Comparison of ENCODE assay signal across 1 cellular context in the genomic region with DNA sequence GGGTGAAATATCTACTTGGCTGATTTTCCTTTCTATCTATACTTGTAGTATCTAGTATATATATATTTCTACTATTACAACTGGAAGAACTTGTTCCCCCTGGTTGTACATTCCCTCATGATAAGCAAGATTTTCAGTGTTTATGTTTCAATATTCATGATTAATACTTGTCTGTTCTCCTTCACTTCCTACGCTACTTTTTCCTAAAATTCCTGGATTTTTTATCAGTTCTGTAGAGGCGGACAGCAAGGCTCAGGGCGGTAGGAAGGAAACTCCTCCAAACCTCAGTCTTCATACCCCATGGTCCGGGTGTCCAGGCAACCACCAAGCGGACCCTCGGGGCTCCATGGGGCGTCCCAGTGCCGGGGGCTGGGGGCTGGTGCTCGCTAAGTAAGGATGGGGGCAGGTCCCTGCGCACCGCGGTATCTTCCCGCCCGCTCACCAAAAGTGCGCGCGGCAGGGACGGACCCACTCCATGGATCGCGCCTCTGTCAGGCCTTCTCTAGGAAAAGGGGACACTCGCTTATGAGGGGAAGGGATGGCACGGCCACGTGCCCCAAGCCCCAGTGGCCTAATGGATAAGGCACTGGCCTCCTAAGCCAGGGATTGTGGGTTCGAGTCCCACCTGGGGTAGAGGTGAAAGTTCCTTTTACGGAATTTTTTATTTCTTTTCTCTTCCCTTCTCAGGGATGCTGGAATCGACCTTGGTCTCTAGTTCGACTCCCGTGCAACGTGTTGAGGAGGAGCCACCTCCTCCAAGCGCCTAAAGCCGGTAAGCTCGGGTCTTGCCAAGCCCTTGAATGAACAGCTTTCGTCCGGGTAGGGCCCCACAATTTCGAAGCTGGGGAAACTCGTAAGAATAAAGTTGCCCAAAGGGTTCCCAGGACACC.
TF ChIP-seq lines count a peak whose summit lies in the region.

No MANE protein-coding gene starts in this region.

TF ChIP-seq in liver, 16 proteins besides CTCF, POLR2A, EP300 and RAD21 (continued from another document):
- TF ChIP-seq, protein P1, sequence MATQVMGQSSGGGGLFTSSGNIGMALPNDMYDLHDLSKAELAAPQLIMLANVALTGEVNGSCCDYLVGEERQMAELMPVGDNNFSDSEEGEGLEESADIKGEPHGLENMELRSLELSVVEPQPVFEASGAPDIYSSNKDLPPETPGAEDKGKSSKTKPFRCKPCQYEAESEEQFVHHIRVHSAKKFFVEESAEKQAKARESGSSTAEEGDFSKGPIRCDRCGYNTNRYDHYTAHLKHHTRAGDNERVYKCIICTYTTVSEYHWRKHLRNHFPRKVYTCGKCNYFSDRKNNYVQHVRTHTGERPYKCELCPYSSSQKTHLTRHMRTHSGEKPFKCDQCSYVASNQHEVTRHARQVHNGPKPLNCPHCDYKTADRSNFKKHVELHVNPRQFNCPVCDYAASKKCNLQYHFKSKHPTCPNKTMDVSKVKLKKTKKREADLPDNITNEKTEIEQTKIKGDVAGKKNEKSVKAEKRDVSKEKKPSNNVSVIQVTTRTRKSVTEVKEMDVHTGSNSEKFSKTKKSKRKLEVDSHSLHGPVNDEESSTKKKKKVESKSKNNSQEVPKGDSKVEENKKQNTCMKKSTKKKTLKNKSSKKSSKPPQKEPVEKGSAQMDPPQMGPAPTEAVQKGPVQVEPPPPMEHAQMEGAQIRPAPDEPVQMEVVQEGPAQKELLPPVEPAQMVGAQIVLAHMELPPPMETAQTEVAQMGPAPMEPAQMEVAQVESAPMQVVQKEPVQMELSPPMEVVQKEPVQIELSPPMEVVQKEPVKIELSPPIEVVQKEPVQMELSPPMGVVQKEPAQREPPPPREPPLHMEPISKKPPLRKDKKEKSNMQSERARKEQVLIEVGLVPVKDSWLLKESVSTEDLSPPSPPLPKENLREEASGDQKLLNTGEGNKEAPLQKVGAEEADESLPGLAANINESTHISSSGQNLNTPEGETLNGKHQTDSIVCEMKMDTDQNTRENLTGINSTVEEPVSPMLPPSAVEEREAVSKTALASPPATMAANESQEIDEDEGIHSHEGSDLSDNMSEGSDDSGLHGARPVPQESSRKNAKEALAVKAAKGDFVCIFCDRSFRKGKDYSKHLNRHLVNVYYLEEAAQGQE (IDR thresholded peaks at IDR 0.05) = no peak
- TF ChIP-seq SP1 (IDR thresholded peaks at IDR 0.05) (no peak), EGR1 (IDR thresholded peaks at IDR 0.05; ENCODE audit: low read depth in 2 of 2) (no peak), HNF4A (conservative IDR thresholded peaks at IDR 0.05) (peak in 1 of 2 donors; percentile 28), TAF1 (conservative IDR thresholded peaks at IDR 0.05) (no peak), GABPA (IDR thresholded peaks at IDR 0.05 in 1 of 2, conservative IDR thresholded peaks at IDR 0.05 in 1 of 2) (no peak)
- TF ChIP-seq, protein P2, sequence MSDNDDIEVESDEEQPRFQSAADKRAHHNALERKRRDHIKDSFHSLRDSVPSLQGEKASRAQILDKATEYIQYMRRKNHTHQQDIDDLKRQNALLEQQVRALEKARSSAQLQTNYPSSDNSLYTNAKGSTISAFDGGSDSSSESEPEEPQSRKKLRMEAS (IDR thresholded peaks at IDR 0.05) = peak; percentile 97
